ENCODE assay signal across 21 cellular contexts in genomic region chr10:8273749-8274148, GRCh38.
DNase-seq lines count a peak whose midpoint lies in the region; ATAC-seq and TF ChIP-seq lines count a peak whose summit lies in the region.
"Had no signal": no experiment of that assay in that cellular context is flagged by ENCODE, and none has a peak within 500 bp of the region (broad histone marks: within the 10 kb centered on the region; RNA-seq: fewer than 3 reads in every experiment).

No MANE protein-coding gene starts in this region.

- H3K27me3 ChIP-seq in breast epithelium (no peaks in the 10 kb centered on the region), mammary epithelial cell (ENCODE audit: insufficient read depth, low read length) (no peaks in the 10 kb centered on the region), foreskin keratinocyte (no peaks in the 10 kb centered on the region), left lung (no peaks in the 10 kb centered on the region)

- peak overlapping the region; percentile 17 for H3K4me2 ChIP-seq in mammary epithelial cell (ENCODE audit: insufficient read depth, low read depth, low read length)
- H3K4me2 ChIP-seq: GM23338 had no signal

- H4K20me1 ChIP-seq in mammary epithelial cell (ENCODE audit: insufficient read depth, low read length) = no peaks in the 10 kb centered on the region

- peak overlapping the region; percentile 14 for H2AFZ ChIP-seq in mammary epithelial cell (ENCODE audit: low read depth, low read length)
- H2AFZ ChIP-seq: GM23338 had no signal

- H3K9ac ChIP-seq in mammary epithelial cell (ENCODE audit: insufficient read depth, low read length) = no peak overlapping the region

- H3K9me3 Mint-ChIP-seq in MCF 10A (ENCODE audit: unreplicated experiment) = no peaks in the 10 kb centered on the region
- peaks cover 8% of the 10 kb centered on the region for H3K9me3 Mint-ChIP-seq in T-helper 2 cell treated with Interferon-gamma antibody and Interleukin-4, amounts not matched to agents 5 μg/mL and 100 μg/mL, for 36 hours
- H3K9me3 Mint-ChIP-seq: CD8-positive, alpha-beta T cell; GM23338 had no signal

- no peaks in the 10 kb centered on the region for H3K36me3 ChIP-seq in breast epithelium
- no peaks in the 10 kb centered on the region for H3K36me3 ChIP-seq in mammary epithelial cell (ENCODE audit: insufficient read depth, low read length)
- no peaks in the 10 kb centered on the region for H3K36me3 ChIP-seq in left lung
- H3K36me3 ChIP-seq: HAP-1 had no signal

- H3K36me3 Mint-ChIP-seq in MCF 10A (ENCODE audit: insufficient read depth, unreplicated experiment) = no peaks in the 10 kb centered on the region
- H3K36me3 Mint-ChIP-seq in T-helper 2 cell treated with Interferon-gamma antibody and Interleukin-4, amounts not matched to agents 5 μg/mL and 100 μg/mL, for 36 hours (ENCODE audit: low read depth) = peaks cover 11% of the 10 kb centered on the region
- H3K36me3 Mint-ChIP-seq: CD8-positive, alpha-beta T cell; IgD-negative memory B cell had no signal

- H3K4me3 Mint-ChIP-seq in MCF 10A (ENCODE audit: unreplicated experiment) = no peak overlapping the region
- no peak overlapping the region for H3K4me3 Mint-ChIP-seq in T-helper 2 cell treated with Interferon-gamma antibody and Interleukin-4, amounts not matched to agents 5 μg/mL and 100 μg/mL, for 36 hours
- H3K4me3 Mint-ChIP-seq: CD8-positive, alpha-beta T cell; GM23338; IgD-negative memory B cell had no signal

- H3K4me3 ChIP-seq in breast epithelium (no peak overlapping the region), mammary epithelial cell (replicated peaks in 1 of 3; ENCODE audit: insufficient read depth in 1 of 3, low read depth in 2 of 3, low read length in 3 of 3) (no peak overlapping the region), left lung (no peak overlapping the region)
- H3K4me3 ChIP-seq: GM23338, HAP-1 had no signal

- H3K27me3 Mint-ChIP-seq in MCF 10A (ENCODE audit: insufficient read depth, unreplicated experiment) = no peaks in the 10 kb centered on the region
- H3K27me3 Mint-ChIP-seq in T-helper 2 cell treated with Interferon-gamma antibody and Interleukin-4, amounts not matched to agents 5 μg/mL and 100 μg/mL, for 36 hours (ENCODE audit: low read depth) = no peaks in the 10 kb centered on the region

- H3K9me3 ChIP-seq in breast epithelium (no peaks in the 10 kb centered on the region), mammary epithelial cell (replicated peaks; ENCODE audit: insufficient read depth, low read length) (no peaks in the 10 kb centered on the region), left lung (no peaks in the 10 kb centered on the region)
- H3K9me3 ChIP-seq: HAP-1 had no signal

- BruUV-seq in MCF 10A (replicated peaks; lab: Mats Ljungman, UMichigan) (no TSS peak), mammary epithelial cell (replicated peaks; lab: Mats Ljungman, UMichigan) (no TSS peak)

- peak; percentile 9 for DNase-seq in MCF 10A (ENCODE audit: unreplicated experiment)
- no peak for DNase-seq in breast epithelium (ENCODE audit: low spot score in 2 of 2)
- DNase-seq in mammary epithelial cell = peak; percentile 78
- DNase-seq in foreskin keratinocyte = peak; percentile 81 to 93
- DNase-seq in left lung = no peak
- no peak for DNase-seq in T-helper 2 cell treated with Interferon-gamma antibody and Interleukin-4, amounts not matched to agents 5 μg/mL and 100 μg/mL, for 36 hours (ENCODE audit: low spot score)
- DNase-seq: 8988T; AML-193; C1 segment of cervical spinal cord; CD8-positive, alpha-beta T cell; DMS153; NCI-H1694; NCI-H2081; NCI-H446 treated with DMSO at 0.1 percent for 48 hours; NCI-H526 treated with DMSO at 0.1 percent for 48 hours; PC-3 had no signal

- POLR2A ChIA-PET in MCF 10A (lab: Yijun Ruan, JAX) = interaction anchor here (0.6 to 0.7 kb wide), 2 partner anchors 208 to 648 kb away, joined by 3 read pairs; no protein-coding TSS in a partner anchor

- ATAC-seq in foreskin keratinocyte (peak; percentile 78), left lung (no peak), HG03280 (IDR thresholded peaks at IDR 0.05; ENCODE audit: unreplicated experiment) (no peak), GM18520 (IDR thresholded peaks at IDR 0.05; ENCODE audit: unreplicated experiment) (no peak)
- ATAC-seq: CD8-positive, alpha-beta T cell; GM23338; PC-3 had no signal

- CTCF ChIA-PET in MCF 10A (lab: Yijun Ruan, JAX) (no interaction called here), mammary epithelial cell (lab: Charles Lee; ENCODE audit: low non-redundant PET) (interaction anchor here (0.6 kb wide), 1 partner anchor 214 kb away, joined by 7 read pairs; no protein-coding TSS in a partner anchor)

- no peak overlapping the region for H3K27ac Mint-ChIP-seq in MCF 10A (ENCODE audit: low read depth, unreplicated experiment)
- H3K27ac Mint-ChIP-seq in T-helper 2 cell treated with Interferon-gamma antibody and Interleukin-4, amounts not matched to agents 5 μg/mL and 100 μg/mL, for 36 hours = no peak overlapping the region
- H3K27ac Mint-ChIP-seq: CD8-positive, alpha-beta T cell; GM23338; IgD-negative memory B cell had no signal

- no peak overlapping the region for H3K27ac ChIP-seq in breast epithelium
- H3K27ac ChIP-seq in mammary epithelial cell (ENCODE audit: insufficient read depth, low read depth, low read length) = no peak overlapping the region
- peak overlapping the region; percentile 71 for H3K27ac ChIP-seq in foreskin keratinocyte
- H3K27ac ChIP-seq in left lung = no peak overlapping the region

- dilution Hi-C loops in mammary epithelial cell (cut with HindIII; ENCODE audit: low sequenced_read_pairs) = no loop called here

- WGBS in mammary epithelial cell (ENCODE audit: low coverage, missing lambda C conversion rate) = 0% methylated on average over 1 of the region's 2 CpGs

- TF ChIP-seq CTCF in MCF 10A (IDR thresholded peaks at IDR 0.05; ENCODE audit: unreplicated experiment) (no peak), breast epithelium (IDR thresholded peaks at IDR 0.05) (no peak), mammary epithelial cell (conservative IDR thresholded peaks at IDR 0.05 in 1 of 2, IDR thresholded peaks at IDR 0.05 in 1 of 2; ENCODE audit: extremely low read depth in 1 of 2, insufficient read depth in 1 of 2, low read depth in 1 of 2, low read length in 2 of 2) (no peak), foreskin keratinocyte (conservative IDR thresholded peaks at IDR 0.05) (no peak), left lung (IDR thresholded peaks at IDR 0.05) (no peak)

- intact Hi-C loops in MCF 10A (cut with micrococcal nuclease) = no loop called here
- intact Hi-C loops in breast epithelium (cut with DNase I; ENCODE audit: low total_unique reads) = no loop called here
- intact Hi-C loops in mammary epithelial cell (cut with micrococcal nuclease) = loop anchor here (2.0 to 10.0 kb wide), 3 partner anchors 201 to 601 kb away; no protein-coding TSS in a partner anchor
- intact Hi-C loops in left lung (cut with DNase I) = no loop called here

- no peaks in the 10 kb centered on the region for H3K4me1 ChIP-seq in breast epithelium
- H3K4me1 ChIP-seq in mammary epithelial cell (ENCODE audit: insufficient read depth, low read length) = peaks cover 5% of the 10 kb centered on the region
- H3K4me1 ChIP-seq in foreskin keratinocyte = peaks cover 14% of the 10 kb centered on the region
- no peaks in the 10 kb centered on the region for H3K4me1 ChIP-seq in left lung
- H3K4me1 ChIP-seq: HAP-1 had no signal

- no peaks in the 10 kb centered on the region for H3K79me2 ChIP-seq in mammary epithelial cell (ENCODE audit: insufficient read depth, low read length)

- TF ChIP-seq POLR2A in breast epithelium (IDR thresholded peaks at IDR 0.05) = no peak

- in situ Hi-C loops in mammary epithelial cell (cut with MboI; ENCODE audit: low sequenced_read_pairs in 2 of 2) = no loop called here

- H3K4me1 Mint-ChIP-seq in MCF 10A (ENCODE audit: insufficient read depth, unreplicated experiment) = peaks cover 6% of the 10 kb centered on the region
- H3K4me1 Mint-ChIP-seq in T-helper 2 cell treated with Interferon-gamma antibody and Interleukin-4, amounts not matched to agents 5 μg/mL and 100 μg/mL, for 36 hours (ENCODE audit: low read depth) = peaks cover 11% of the 10 kb centered on the region
- H3K4me1 Mint-ChIP-seq: IgD-negative memory B cell had no signal

Comparison
In these comparisons a context has a peak if more than half of its experiments do, and no peak if none do; other contexts are left out.
1. DNase-seq: peak in MCF 10A (single experiment), mammary epithelial cell (single experiment) and foreskin keratinocyte (2 of 2); none in breast epithelium (0 of 2), left lung (0 of 2) and T-helper 2 cell treated with Interferon-gamma antibody and Interleukin-4, amounts not matched to agents 5 μg/mL and 100 μg/mL, for 36 hours (single experiment).